10 cellular contexts compared by ENCODE assay signal in genomic region chr14:61326847-61327246, GRCh38. TPM values are rescaled to one million over a fixed set of nuclear protein-coding genes. Genes with fewer than 3 reads are reported as not detected.
DNase-seq lines count a peak whose midpoint lies in the region; ATAC-seq and TF ChIP-seq lines count a peak whose summit lies in the region.
"Had no signal": no experiment of that assay in that cellular context is flagged by ENCODE, and none has a peak within 500 bp of the region (broad histone marks: within the 10 kb centered on the region; RNA-seq: fewer than 3 reads in every experiment).

No MANE protein-coding gene starts in this region.

- H3K9me3 ChIP-seq in heart right ventricle (peaks cover 0 to 12% (median 0%) of the 10 kb centered on the region in 11 donors), skeletal muscle tissue (ENCODE audit: control insufficient read depth in 3 of 3, low read length in 3 of 3) (no peaks in the 10 kb centered on the region), mucosa of descending colon (no peaks in the 10 kb centered on the region), mesenchymal stem cell (ENCODE audit: control insufficient read depth, low read length) (peaks cover 5% of the 10 kb centered on the region)

- no peaks in the 10 kb centered on the region for H3K79me1 ChIP-seq in mesenchymal stem cell (replicated peaks; ENCODE audit: low read length, poor library complexity, severe bottlenecking)

- H3K4me3 ChIP-seq in heart right ventricle (peak overlapping the region in 6 of 10 donors; percentile 6 to 30 (median 14)), skeletal muscle tissue (ENCODE audit: low read length in 3 of 3) (no peak overlapping the region), mucosa of descending colon (no peak overlapping the region), mesenchymal stem cell (ENCODE audit: insufficient read depth in 1 of 2, low read depth in 1 of 2, low read length in 2 of 2) (no peak overlapping the region)

- H3K36me3 ChIP-seq in heart right ventricle (no peaks in the 10 kb centered on the region), skeletal muscle tissue (ENCODE audit: control insufficient read depth in 3 of 3, insufficient read depth in 3 of 3, low read length in 3 of 3) (no peaks in the 10 kb centered on the region), mucosa of descending colon (ENCODE audit: low read depth) (no peaks in the 10 kb centered on the region), mesenchymal stem cell (ENCODE audit: control insufficient read depth in 1 of 2, insufficient read depth in 2 of 2, low read depth in 1 of 2, low read length in 2 of 2) (no peaks in the 10 kb centered on the region)

- H2BK120ac ChIP-seq in mesenchymal stem cell (ENCODE audit: low read depth, low read length) = no peak overlapping the region

- no peaks in the 10 kb centered on the region for H3K27me3 Mint-ChIP-seq in activated CD8-positive, alpha-beta T cell treated with anti-CD3 and anti-CD28 coated beads for 36 hours

- CTCF ChIA-PET in activated CD8-positive, alpha-beta T cell treated with anti-CD3 and anti-CD28 coated beads for 36 hours (lab: Charles Lee) = no interaction called here

- DNase-seq in HT-29 (ENCODE audit: low spot score) (peak; percentile 15), heart right ventricle (peak; percentile 76 to 90), GM20000 (ENCODE audit: low spot score) (no peak), mucosa of descending colon (no peak), mesenchymal stem cell (no peak)
- DNase-seq in activated CD8-positive, alpha-beta T cell treated with anti-CD3 and anti-CD28 coated beads for 36 hours = no peak
- DNase-seq: activated CD4-positive, alpha-beta T cell treated with anti-CD3 and anti-CD28 coated beads for 48 hours; NCI-H2081 treated with DMSO at 0.1 percent for 48 hours had no signal

- no peak overlapping the region for H2BK15ac ChIP-seq in mesenchymal stem cell (ENCODE audit: low read depth, poor library complexity, severe bottlenecking)

- POLR2A ChIA-PET in activated CD8-positive, alpha-beta T cell treated with anti-CD3 and anti-CD28 coated beads for 36 hours (lab: Charles Lee) = interaction anchor here (1.0 to 6.5 kb wide), 3 partner anchors 17 to 62 kb away, joined by 3 to 54 read pairs (median 8); no protein-coding TSS in a partner anchor

- H3K4ac ChIP-seq in mesenchymal stem cell (ENCODE audit: low read depth in 1 of 2, low read length in 2 of 2) = no peak overlapping the region

- peak overlapping the region; percentile 99 for H3K4me3 Mint-ChIP-seq in activated CD8-positive, alpha-beta T cell treated with anti-CD3 and anti-CD28 coated beads for 36 hours

- peak overlapping the region; percentile 93 for H3K27ac Mint-ChIP-seq in activated CD8-positive, alpha-beta T cell treated with anti-CD3 and anti-CD28 coated beads for 36 hours

- peaks cover 2% of the 10 kb centered on the region for H3K9me3 Mint-ChIP-seq in activated CD8-positive, alpha-beta T cell treated with anti-CD3 and anti-CD28 coated beads for 36 hours

- no peak overlapping the region for H2BK12ac ChIP-seq in mesenchymal stem cell (ENCODE audit: low read length in 2 of 2)

- no peak overlapping the region for H4K8ac ChIP-seq in mesenchymal stem cell (ENCODE audit: low read length)

- H3K4me2 ChIP-seq in mesenchymal stem cell (ENCODE audit: low read length, poor library complexity, severe bottlenecking) = no peak overlapping the region

- H3K18ac ChIP-seq in mesenchymal stem cell (ENCODE audit: low read depth in 1 of 2, low read length in 2 of 2) = no peak overlapping the region

- H3K36me3 Mint-ChIP-seq in activated CD8-positive, alpha-beta T cell treated with anti-CD3 and anti-CD28 coated beads for 36 hours (ENCODE audit: low read depth) = peaks cover 74% of the 10 kb centered on the region

- H3K27ac ChIP-seq in heart right ventricle (peak overlapping the region; percentile 62 to 94 (median 87)), skeletal muscle tissue (ENCODE audit: low read depth, low read length) (peak overlapping the region; percentile 51), mesenchymal stem cell (ENCODE audit: low read length, poor library complexity, severe bottlenecking) (no peak overlapping the region)

- H3K4me1 ChIP-seq in heart right ventricle = peaks cover 0 to 64% (median 34%) of the 10 kb centered on the region in 9 donors
- peaks cover 11 to 12% (median 11%) of the 10 kb centered on the region in 3 donors for H3K4me1 ChIP-seq in skeletal muscle tissue (ENCODE audit: control insufficient read depth in 3 of 3, insufficient read depth in 3 of 3, low read length in 3 of 3)
- peaks cover 8% of the 10 kb centered on the region for H3K4me1 ChIP-seq in mucosa of descending colon (ENCODE audit: low read depth)
- peaks cover 7% of the 10 kb centered on the region for H3K4me1 ChIP-seq in mesenchymal stem cell (ENCODE audit: control insufficient read depth, insufficient read depth, low read depth, low read length)

- H2AFZ ChIP-seq in mesenchymal stem cell (ENCODE audit: low read depth, low read length) = no peak overlapping the region

- H3K23ac ChIP-seq in mesenchymal stem cell (ENCODE audit: low read length in 2 of 2) = no peak overlapping the region

- no peak overlapping the region for H4K91ac ChIP-seq in mesenchymal stem cell (ENCODE audit: low read length)

- H2BK5ac ChIP-seq in mesenchymal stem cell (ENCODE audit: low read depth, low read length, poor library complexity, severe bottlenecking) = no peak overlapping the region

- 20 to 21% methylated on average over 4 of the region's 4 CpGs for WGBS in heart right ventricle, 2 donors
- 66% methylated on average over 4 of the region's 4 CpGs for WGBS in mesenchymal stem cell

- TF ChIP-seq CTCF in activated CD8-positive, alpha-beta T cell treated with anti-CD3 and anti-CD28 coated beads for 36 hours (IDR thresholded peaks at IDR 0.05) = no peak
- TF ChIP-seq CTCF in heart right ventricle (IDR thresholded peaks at IDR 0.05) (peak in 1 of 9 donors; percentile 16), GM20000 (IDR thresholded peaks at IDR 0.05; ENCODE audit: extremely low read depth, missing control alignments) (no peak), mucosa of descending colon (IDR thresholded peaks at IDR 0.05) (no peak)

- H2AK5ac ChIP-seq in mesenchymal stem cell (ENCODE audit: low read length, severe bottlenecking) = no peak overlapping the region

- intact Hi-C loops in activated CD8-positive, alpha-beta T cell treated with anti-CD3 and anti-CD28 coated beads for 36 hours (cut with micrococcal nuclease) = loop anchor here (2.0 to 10.0 kb wide), 2 partner anchors 62 to 368 kb away; partner anchors contain the start of gene HIF1A
- intact Hi-C loops in heart right ventricle (cut with DNase I) = loop anchor here in 2 of 10 donors (2.0 to 10.0 kb wide), 2 partner anchors 92 to 108 kb away; no protein-coding TSS in a partner anchor
- intact Hi-C loops in mucosa of descending colon (cut with DNase I, micrococcal nuclease) = no loop called here

- no peak for ATAC-seq in activated CD8-positive, alpha-beta T cell treated with anti-CD3 and anti-CD28 coated beads for 36 hours
- ATAC-seq in heart right ventricle = peak; percentile 71 to 91 (median 84)
- ATAC-seq in HG03135 (IDR thresholded peaks at IDR 0.05; ENCODE audit: unreplicated experiment) = no peak
- ATAC-seq in mucosa of descending colon = no peak

- H3K27me3 ChIP-seq in heart right ventricle (peaks cover 0 to 15% (median 7%) of the 10 kb centered on the region in 7 donors), skeletal muscle tissue (ENCODE audit: control insufficient read depth in 3 of 3, insufficient read depth in 3 of 3, low read length in 3 of 3) (peaks cover 5 to 12% (median 7%) of the 10 kb centered on the region in 3 donors), mesenchymal stem cell (ENCODE audit: control insufficient read depth in 1 of 2, insufficient read depth in 1 of 2, low read length in 2 of 2) (peaks cover 13 to 42% of the 10 kb centered on the region in 2 experiments)

- H3K9ac ChIP-seq in skeletal muscle tissue (ENCODE audit: low read depth in 1 of 3, low read length in 3 of 3) (no peak overlapping the region), mesenchymal stem cell (ENCODE audit: low read length) (no peak overlapping the region)

- peaks cover 57% of the 10 kb centered on the region for H3K4me1 Mint-ChIP-seq in activated CD8-positive, alpha-beta T cell treated with anti-CD3 and anti-CD28 coated beads for 36 hours (ENCODE audit: low read depth)

- no peak overlapping the region for H3K14ac ChIP-seq in mesenchymal stem cell (ENCODE audit: low read length in 2 of 2)

RNA-seq across cellular contexts. Expression of gene PRKCH, which starts 5.5 kb away (rescaled TPM):
- total RNA-seq in HT-29 (2014; rRNA removed; shearing (Covaris generic)) = 19.4 and 49.5 TPM in 2 replicates
- 100 to 1,000 TPM; 193 to 194 TPM for total RNA-seq in activated CD8-positive, alpha-beta T cell treated with anti-CD3 and anti-CD28 coated beads for 36 hours
- total RNA-seq in heart right ventricle (10 to 100 TPM; 12.4 to 25.1 (median 18.3) TPM), skeletal muscle tissue (32.4 TPM), mucosa of descending colon (10 to 100 TPM; 12.3 to 15.4 (median 14.8) TPM)
- polyA plus RNA-seq in heart right ventricle = 10 to 100 TPM in 1 of 2 donors, 1 to 10 TPM in 1; 8.3 to 18.1 TPM
- polyA plus RNA-seq in mesenchymal stem cell (2013, experiment 1 of 2) = 0.58 TPM
- 0.30 TPM for polyA plus RNA-seq in mesenchymal stem cell (2013, experiment 2 of 2)

RNA-seq across cellular contexts. Expression of gene TMEM30B, which starts 45.7 kb away (rescaled TPM):
- 50.2 and 55.7 TPM in 2 replicates for total RNA-seq in HT-29 (2014; rRNA removed; shearing (Covaris generic))
- total RNA-seq in activated CD8-positive, alpha-beta T cell treated with anti-CD3 and anti-CD28 coated beads for 36 hours = 1 to 10 TPM; 1.7 to 1.8 TPM
- total RNA-seq in heart right ventricle (1 to 10 TPM in 3 of 10 donors, under 1 TPM in 7; 0.32 to 1.9 (median 0.71) TPM), skeletal muscle tissue (1.6 TPM), mucosa of descending colon (10 to 100 TPM; 26.2 to 83.8 (median 54.1) TPM)
- polyA plus RNA-seq in heart right ventricle = under 1 TPM; 0.15 to 0.35 TPM
- not detected for polyA plus RNA-seq in mesenchymal stem cell (2013, experiment 1 of 2)
- not detected for polyA plus RNA-seq in mesenchymal stem cell (2013, experiment 2 of 2)

Comparison
In these comparisons a context has a peak if more than half of its experiments do, and no peak if none do; other contexts are left out.
1. DNase-seq: peak in HT-29 (single experiment) and heart right ventricle (2 of 2); none in activated CD8-positive, alpha-beta T cell treated with anti-CD3 and anti-CD28 coated beads for 36 hours (single experiment), GM20000 (single experiment), mucosa of descending colon (0 of 3) and mesenchymal stem cell (single experiment).
2. ATAC-seq: peak in heart right ventricle (8 of 8); none in activated CD8-positive, alpha-beta T cell treated with anti-CD3 and anti-CD28 coated beads for 36 hours (single experiment), HG03135 (single experiment) and mucosa of descending colon (single experiment).
3. H3K4me3 ChIP-seq: peak in heart right ventricle (6 of 10); none in skeletal muscle tissue (0 of 3), mucosa of descending colon (single experiment) and mesenchymal stem cell (0 of 2).
4. RNA of gene TMEM30B, which starts 45.7 kb away (total RNA-seq): 26.2 to 83.8 TPM in mucosa of descending colon and 50.2 to 55.7 TPM in HT-29; 1.7 to 1.8 TPM in activated CD8-positive, alpha-beta T cell treated with anti-CD3 and anti-CD28 coated beads for 36 hours, 1.6 TPM in skeletal muscle tissue (single experiment) and 0.32 to 1.9 TPM in heart right ventricle; every median in the first group is over 4 times any median in the second.